Comparison of ENCODE assay signal across 25 cellular contexts in genomic region chr9:110671849-110672248, GRCh38. TPM values are rescaled to one million over a fixed set of nuclear protein-coding genes. Genes with fewer than 3 reads are reported as not detected.
DNase-seq lines count a peak whose midpoint lies in the region; ATAC-seq, FAIRE-seq and TF ChIP-seq lines count a peak whose summit lies in the region.
"Had no signal": no experiment of that assay in that cellular context is flagged by ENCODE, and none has a peak within 500 bp of the region (broad histone marks: within the 10 kb centered on the region; RNA-seq: fewer than 3 reads in every experiment).

No MANE protein-coding gene starts in this region.

- H3K27ac ChIP-seq in A549: peak overlapping the region in 1 of 2 experiments; percentile 49; a peak in 1 of 6 replicates
- peak overlapping the region; percentile 93 for H3K27ac ChIP-seq in PC-3 (ENCODE audit: low read length)
- peak overlapping the region; percentile 18 for H3K27ac ChIP-seq in epithelial cell of prostate
- no peak overlapping the region for H3K27ac ChIP-seq in neural cell (ENCODE audit: low read length)
- no peak overlapping the region for H3K27ac ChIP-seq in thyroid gland
- H3K27ac ChIP-seq: BLaER1 treated with 17β-estradiol and CSF1 and Interleukin-3, amounts not matched to agents 10 nM and 100 nM had no signal

- H3F3A ChIP-seq in PC-3 (ENCODE audit: low read length, unreplicated experiment) (peaks cover 16% of the 10 kb centered on the region), neural cell (ENCODE audit: insufficient read depth, low read length, poor library complexity, severe bottlenecking) (no peaks in the 10 kb centered on the region)

- POLR2A ChIA-PET in A549 (lab: Yijun Ruan, JAX) (no interaction called here), PC-3 (lab: Charles Lee; ENCODE audit: unreplicated experiment) (no interaction called here)

- DNase-seq in A549 (ENCODE audit: low read depth in 1 of 2, low spot score in 1 of 2): no peak
- peak; percentile 83 for DNase-seq in PC-3
- DNase-seq in epithelial cell of prostate (ENCODE audit: low read depth, low spot score): no peak
- DNase-seq in inferior parietal cortex (ENCODE audit: extremely low spot score): no peak
- no peak for DNase-seq in thyroid gland
- DNase-seq: AML-193; CD4-positive, alpha-beta T cell; GDM1; Karpas-422; NCI-H1105 treated with DMSO at 0.1 percent for 48 hours; NCI-H146; NCI-H1930; NCI-H2107; NCI-H526; RPMI8226; SHP77 treated with DMSO at 0.1 percent for 48 hours had no signal

- H3K9me3 ChIP-seq in A549 (no peaks in the 10 kb centered on the region), PC-3 (ENCODE audit: low read length) (no peaks in the 10 kb centered on the region), neural cell (ENCODE audit: low read length) (no peaks in the 10 kb centered on the region), thyroid gland (no peaks in the 10 kb centered on the region)

- no peaks in the 10 kb centered on the region for H3K36me3 ChIP-seq in PC-3 (ENCODE audit: low read depth, low read length)
- H3K36me3 ChIP-seq in neural cell (ENCODE audit: insufficient read depth, low read length): no peaks in the 10 kb centered on the region
- H3K36me3 ChIP-seq in thyroid gland: no peaks in the 10 kb centered on the region
- H3K36me3 ChIP-seq: BLaER1 treated with 17β-estradiol and CSF1 and Interleukin-3, amounts not matched to agents 10 nM and 100 nM had no signal

- H3K9ac ChIP-seq in PC-3 (ENCODE audit: low read length) (peak overlapping the region; percentile 60), neural cell (ENCODE audit: low read length) (no peak overlapping the region)
- H3K9ac ChIP-seq: BLaER1 treated with 17β-estradiol and CSF1 and Interleukin-3, amounts not matched to agents 10 nM and 100 nM had no signal

- TF ChIP-seq RAD21 in A549 (conservative IDR thresholded peaks at IDR 0.05 in 1 of 2, IDR thresholded peaks at IDR 0.05 in 1 of 2) (no peak), neural cell (conservative IDR thresholded peaks at IDR 0.05) (no peak)

- ATAC-seq in A549: no peak
- peak; percentile 92 for ATAC-seq in PC-3
- ATAC-seq in HG03520 (IDR thresholded peaks at IDR 0.05; ENCODE audit: unreplicated experiment): no peak
- ATAC-seq: GM12878, HepG2 had no signal

- 74% methylated on average over 4 of the region's 4 CpGs for WGBS in A549 (ENCODE audit: missing lambda C conversion rate)
- 93 to 96% methylated on average over 4 of the region's 4 CpGs for WGBS in thyroid gland, 2 donors

- TF ChIP-seq EP300 in A549 (IDR thresholded peaks at IDR 0.05): no peak
- peak; percentile 61 for TF ChIP-seq EP300 in neural cell (conservative IDR thresholded peaks at IDR 0.05; ENCODE audit: poor library complexity, severe bottlenecking)

- BruUV-seq in PC-3 (replicated peaks; lab: Mats Ljungman, UMichigan): no TSS peak

- CTCF ChIA-PET in A549 (lab: Yijun Ruan, JAX): no interaction called here
- CTCF ChIA-PET in PC-3 (lab: Charles Lee): no interaction called here

- H2AFZ ChIP-seq in PC-3 (ENCODE audit: low read length) (0 out of 2 replicates have a peak overlapping the region, but pooled peaks have one; percentile 28), neural cell (ENCODE audit: low read depth, low read length) (no peak overlapping the region)

- intact Hi-C loops in PC-3 (cut with micrococcal nuclease) (loop anchor here (1.0 to 5.0 kb wide), 2 partner anchors 21 to 35 kb away; no protein-coding TSS in a partner anchor), thyroid gland (cut with DNase I) (no loop called here)

- H3K4me2 ChIP-seq in A549: peak overlapping the region; percentile 43; the same call in 1 of the 3 replicates
- peak overlapping the region; percentile 71 for H3K4me2 ChIP-seq in PC-3 (ENCODE audit: low read length)
- H3K4me2 ChIP-seq in neural cell (ENCODE audit: low read length): no peak overlapping the region

- H3K4me1 ChIP-seq in A549: peaks cover 12% of the 10 kb centered on the region
- H3K4me1 ChIP-seq in PC-3 (ENCODE audit: insufficient read depth, low read length): peaks cover 34% of the 10 kb centered on the region
- no peaks in the 10 kb centered on the region for H3K4me1 ChIP-seq in thyroid gland

- H3K9me2 ChIP-seq in PC-3 (replicated peaks; ENCODE audit: low read length): no peaks in the 10 kb centered on the region
- no peaks in the 10 kb centered on the region for H3K9me2 ChIP-seq in neural cell (ENCODE audit: insufficient read depth, low read length)

- H3K79me2 ChIP-seq in PC-3 (ENCODE audit: low read length) (no peaks in the 10 kb centered on the region), neural cell (replicated peaks; ENCODE audit: insufficient read depth, low read length) (no peaks in the 10 kb centered on the region)

- H4K20me1 ChIP-seq in PC-3 (ENCODE audit: low read length) (no peaks in the 10 kb centered on the region), neural cell (ENCODE audit: insufficient read depth) (no peaks in the 10 kb centered on the region)
- H4K20me1 ChIP-seq: BLaER1 treated with 17β-estradiol and CSF1 and Interleukin-3, amounts not matched to agents 10 nM and 100 nM had no signal

- H3K4me3 ChIP-seq in A549 (no peak overlapping the region), PC-3 (ENCODE audit: low read length) (peak overlapping the region; percentile 39; the same call in 1 of the 2 replicates), neural cell (ENCODE audit: low read length) (no peak overlapping the region), thyroid gland (replicated peaks in 1 of 3) (no peak overlapping the region)
- H3K4me3 ChIP-seq: BLaER1 treated with 17β-estradiol and CSF1 and Interleukin-3, amounts not matched to agents 10 nM and 100 nM; GM12878 had no signal

- TF ChIP-seq POLR2A in A549 (IDR thresholded peaks at IDR 0.05; ENCODE audit: low read length) (no peak), thyroid gland (IDR thresholded peaks at IDR 0.05) (no peak)

- H3K27me3 ChIP-seq in PC-3 (ENCODE audit: low read length) (no peaks in the 10 kb centered on the region), neural cell (ENCODE audit: insufficient read depth, low read depth, low read length) (no peaks in the 10 kb centered on the region), thyroid gland (no peaks in the 10 kb centered on the region)
- H3K27me3 ChIP-seq: BLaER1 treated with 17β-estradiol and CSF1 and Interleukin-3, amounts not matched to agents 10 nM and 100 nM had no signal

- FAIRE-seq in A549 (lab: Jason Lieb, UNC): no peak
- FAIRE-seq: D721Med, GM12878, GM19239, HepG2 had no signal

- TF ChIP-seq CTCF in A549 (IDR thresholded peaks at IDR 0.05) (no peak), PC-3 (conservative IDR thresholded peaks at IDR 0.05; ENCODE audit: low read depth, low read length) (no peak), neural cell (IDR thresholded peaks at IDR 0.05; ENCODE audit: poor library complexity, severe bottlenecking) (no peak), thyroid gland (IDR thresholded peaks at IDR 0.05) (no peak)

TF ChIP-seq in A549, 52 proteins besides CTCF, POLR2A, EP300 and RAD21 (continues in another document):
- TF ChIP-seq POLR2AphosphoS2 (conservative IDR thresholded peaks at IDR 0.05; ENCODE audit: low read length): no peak
- no peak for TF ChIP-seq E2F6 (IDR thresholded peaks at IDR 0.05; ENCODE audit: borderline replicate concordance, low read depth)
- no peak for TF ChIP-seq SMC3 (IDR thresholded peaks at IDR 0.05)
- no peak for TF ChIP-seq SREBF2 (IDR thresholded peaks at IDR 0.05)
- TF ChIP-seq GATA3 (IDR thresholded peaks at IDR 0.05; ENCODE audit: borderline replicate concordance): no peak
- TF ChIP-seq RARB (CRISPR knock-in tag; IDR thresholded peaks at IDR 0.05): no peak

TF ChIP-seq in neural cell, 6 proteins besides CTCF, POLR2A, EP300 and RAD21:
- TF ChIP-seq POLR2AphosphoS5 (IDR thresholded peaks at IDR 0.05) (no peak), SMC3 (conservative IDR thresholded peaks at IDR 0.05; ENCODE audit: poor library complexity) (no peak), REST (IDR thresholded peaks at IDR 0.05; ENCODE audit: borderline replicate concordance) (no peak), EZH2 (IDR thresholded peaks at IDR 0.05; ENCODE audit: borderline replicate concordance, insufficient read depth, low read length, poor library complexity, severe bottlenecking) (no peak), TAF1 (IDR thresholded peaks at IDR 0.05; ENCODE audit: low read depth) (no peak), MXI1 (conservative IDR thresholded peaks at IDR 0.05; ENCODE audit: poor library complexity, severe bottlenecking) (no peak)

RNA-seq across cellular contexts. Expression of gene MUSK, which starts 3.3 kb away (rescaled TPM):
- polyA plus RNA-seq in A549 (2011; rRNA removed) (not detected in 2 replicates), A549 (2017; fragmentation: RNase III; extraction: RNeasy Plus Mini Kit Qiagen cat#74134 plus additional on column Dnase treatment) (not detected in 3 replicates), neural cell (not detected in 2 replicates)
- polyA plus RNA-seq in A549 (2012; cell fraction: cytosol; rRNA removed): not detected in 2 replicates
- not detected in 2 replicates for polyA plus RNA-seq in A549 (2012; cell fraction: nucleus; rRNA removed)
- polyA minus RNA-seq in A549 (2011; rRNA and poly(A)+ RNA removed): not detected in 2 replicates
- total RNA-seq in PC-3 (2014; rRNA removed) (not detected in 2 replicates), thyroid gland (under 1 TPM in 3 of 4 donors, not detected in 1; 0.22 to 0.42 (median 0.27) TPM)
- polyA minus RNA-seq in neural cell: not detected in 2 replicates
- total RNA-seq: CD4-positive, alpha-beta T cell; H4; HepG2; HT1080 had no signal
- polyA plus RNA-seq: HepG2 had no signal

Comparison
In these comparisons a context has a peak if more than half of its experiments do, and no peak if none do; other contexts are left out.
1. H3K27ac ChIP-seq: peak in PC-3 (single experiment) and epithelial cell of prostate (single experiment); none in neural cell (single experiment) and thyroid gland (0 of 3).